In the genomic region with DNA sequence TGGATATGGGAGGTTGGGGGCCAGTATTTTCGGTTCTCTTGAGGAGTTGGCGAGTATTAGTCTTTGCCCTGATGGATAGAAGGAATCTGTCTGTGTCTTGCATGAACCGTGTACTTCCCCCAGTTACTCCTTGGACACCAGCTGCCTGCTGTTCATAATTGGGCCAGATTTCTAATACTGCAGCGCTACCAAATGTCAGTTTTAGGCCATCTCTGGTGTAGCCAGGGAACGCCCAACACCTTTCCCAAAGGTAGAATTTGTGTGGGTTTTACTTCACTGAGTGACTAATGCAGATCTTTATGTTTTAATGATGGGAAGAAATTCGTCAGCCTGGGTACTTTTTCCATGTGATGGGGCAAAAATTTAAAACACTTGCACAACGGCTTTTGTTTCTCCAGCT, we compare ENCODE assay signal across 12 cellular contexts. TPM values are rescaled to one million over a fixed set of nuclear protein-coding genes. Genes with fewer than 3 reads are reported as not detected.
DNase-seq lines count a peak whose midpoint lies in the region; ATAC-seq, FAIRE-seq and TF ChIP-seq lines count a peak whose summit lies in the region.
"Had no signal": no experiment of that assay in that cellular context is flagged by ENCODE, and none has a peak within 500 bp of the region (broad histone marks: within the 10 kb centered on the region; RNA-seq: fewer than 3 reads in every experiment).

No MANE protein-coding gene starts in this region.

- peaks cover 72% of the 10 kb centered on the region for H4K20me1 ChIP-seq in HepG2 (ENCODE audit: insufficient read depth, low read length)

- no peaks in the 10 kb centered on the region for H3K27me3 ChIP-seq in ascending aorta
- no peaks in the 10 kb centered on the region for H3K27me3 ChIP-seq in HepG2 (ENCODE audit: control insufficient read depth in 1 of 2, insufficient read depth in 2 of 2, low read length in 2 of 2)
- H3K27me3 ChIP-seq in thyroid gland, result no peaks in the 10 kb centered on the region
- H3K27me3 ChIP-seq: brain microvascular endothelial cell had no signal

- H3K9me3 ChIP-seq in ascending aorta (no peaks in the 10 kb centered on the region), HepG2 (ENCODE audit: low read length) (no peaks in the 10 kb centered on the region), thyroid gland (no peaks in the 10 kb centered on the region)

- no peak overlapping the region for H2AFZ ChIP-seq in HepG2 (ENCODE audit: low read length)

- no peak for TF ChIP-seq POLR2A in HepG2 (IDR thresholded peaks at IDR 0.05; ENCODE audit: insufficient read depth in 1 of 2, low read depth in 2 of 2, low read length in 2 of 2)
- no peak for TF ChIP-seq POLR2A in thyroid gland (IDR thresholded peaks at IDR 0.05)

- H3K4me1 ChIP-seq in ascending aorta, result peaks cover 0 to 36% of the 10 kb centered on the region in 2 donors
- peaks cover 87% of the 10 kb centered on the region for H3K4me1 ChIP-seq in HepG2 (ENCODE audit: insufficient read depth, low read length)
- peaks cover 55 to 77% of the 10 kb centered on the region in 2 donors for H3K4me1 ChIP-seq in thyroid gland

- CTCF ChIA-PET in activated CD4-positive, alpha-beta T cell treated with anti-CD3 and anti-CD28 coated beads for 36 hours (lab: Charles Lee), result interaction anchor here (0.6 to 1.7 kb wide), 3 partner anchors 10 to 53 kb away, joined by 3 to 4 read pairs (median 3); no protein-coding TSS in a partner anchor
- CTCF ChIA-PET in HepG2 (lab: Yijun Ruan, JAX; ENCODE audit: low intra/inter-chr PET ratio, low total read pairs), result no interaction called here

- peaks cover 95% of the 10 kb centered on the region for H3K79me2 ChIP-seq in HepG2 (ENCODE audit: insufficient read depth, low read length)

- 87% methylated on average over 7 of the region's 7 CpGs for WGBS in HepG2 (ENCODE audit: low lambda C conversion rate)
- 72 to 74% methylated on average over 6 to 7 of the region's 7 CpGs for WGBS in thyroid gland, 2 donors

- no peaks in the 10 kb centered on the region for H3K36me3 ChIP-seq in ascending aorta
- H3K36me3 ChIP-seq in HepG2 (replicated peaks in 1 of 2; ENCODE audit: control insufficient read depth in 1 of 2, insufficient read depth in 2 of 2, low read length in 2 of 2), result no peaks in the 10 kb centered on the region; a peak in 3 of 5 replicates
- no peaks in the 10 kb centered on the region for H3K36me3 ChIP-seq in thyroid gland

- no peaks in the 10 kb centered on the region for H3K36me3 Mint-ChIP-seq in activated CD4-positive, alpha-beta T cell treated with anti-CD3 and anti-CD28 coated beads for 36 hours (ENCODE audit: low read depth)

- TF ChIP-seq CTCF in ascending aorta (IDR thresholded peaks at IDR 0.05), result no peak
- TF ChIP-seq CTCF in HepG2 (CRISPR knock-in tag; IDR thresholded peaks at IDR 0.05), result no peak
- TF ChIP-seq CTCF in thyroid gland (IDR thresholded peaks at IDR 0.05), result no peak

- no peak for DNase-seq in activated CD4-positive, alpha-beta T cell treated with anti-CD3 and anti-CD28 coated beads for 36 hours
- no peak for DNase-seq in activated CD4-positive, alpha-beta T cell treated with anti-CD3 and anti-CD28 coated beads, Interleukin-2, amount 50 U/mL, for 4 hours
- no peak for DNase-seq in ascending aorta (ENCODE audit: low spot score in 2 of 2)
- DNase-seq in HepG2 (ENCODE audit: low spot score), result no peak
- no peak for DNase-seq in thyroid gland
- DNase-seq in posterior cingulate gyrus, result no peak
- DNase-seq in DMS114 treated with DMSO at 0.1 percent for 48 hours (lab: John Stamatoyannopoulos, UW; ENCODE audit: unreplicated experiment), result no peak
- DNase-seq: brain microvascular endothelial cell, H7, Karpas-422 had no signal

- in situ Hi-C loops in HepG2 (cut with HindIII; ENCODE audit: extremely low pct_ligation_motif_present, low pct_unique_long_range_greater_than_20kb), result no loop called here

- H3K9me3 Mint-ChIP-seq in activated CD4-positive, alpha-beta T cell treated with anti-CD3 and anti-CD28 coated beads for 36 hours (ENCODE audit: low read depth), result no peaks in the 10 kb centered on the region
- H3K9me3 Mint-ChIP-seq: T-helper 1 cell treated with Interleukin-12 subunit alpha and Interleukin-12 subunit beta and Interleukin-4 antibody, amounts not matched to agents 30 μg/mL and 1 μg/mL, for 36 hours had no signal

- H3K27me3 Mint-ChIP-seq in activated CD4-positive, alpha-beta T cell treated with anti-CD3 and anti-CD28 coated beads for 36 hours, result no peaks in the 10 kb centered on the region

- H3K27ac ChIP-seq in ascending aorta (peak overlapping the region; percentile 63 to 81), HepG2 (ENCODE audit: extremely low read length, insufficient read depth, low read length) (peak overlapping the region; percentile 24), thyroid gland (peak overlapping the region; percentile 74 to 97 (median 93))

- TF ChIP-seq RAD21 in HepG2 (CRISPR knock-in tag; IDR thresholded peaks at IDR 0.05), result no peak

- BruUV-seq in HepG2 (replicated peaks; lab: Mats Ljungman, UMichigan), result no TSS peak

- no peak overlapping the region for H3K27ac Mint-ChIP-seq in activated CD4-positive, alpha-beta T cell treated with anti-CD3 and anti-CD28 coated beads for 36 hours
- H3K27ac Mint-ChIP-seq: T-helper 1 cell treated with Interleukin-12 subunit alpha and Interleukin-12 subunit beta and Interleukin-4 antibody, amounts not matched to agents 30 μg/mL and 1 μg/mL, for 36 hours had no signal

- peaks cover 53% of the 10 kb centered on the region for H3K4me1 Mint-ChIP-seq in activated CD4-positive, alpha-beta T cell treated with anti-CD3 and anti-CD28 coated beads for 36 hours

- H3K4me2 ChIP-seq in HepG2 (ENCODE audit: low read depth, low read length), result no peak overlapping the region

- no peak overlapping the region for H3K4me3 Mint-ChIP-seq in activated CD4-positive, alpha-beta T cell treated with anti-CD3 and anti-CD28 coated beads for 36 hours
- H3K4me3 Mint-ChIP-seq: T-helper 1 cell treated with Interleukin-12 subunit alpha and Interleukin-12 subunit beta and Interleukin-4 antibody, amounts not matched to agents 30 μg/mL and 1 μg/mL, for 36 hours had no signal

- H3K4me3 ChIP-seq in ascending aorta (peak overlapping the region in 1 of 2 donors; percentile 34), HepG2 (replicated peaks in 1 of 3; ENCODE audit: insufficient read depth in 1 of 3, low read depth in 2 of 3, low read length in 3 of 3) (no peak overlapping the region), thyroid gland (replicated peaks in 1 of 3) (no peak overlapping the region)

- FAIRE-seq in HepG2 (lab: Jason Lieb, UNC), result no peak

- TF ChIP-seq EP300 in HepG2 (IDR thresholded peaks at IDR 0.05; ENCODE audit: low read depth in 2 of 2, low read length in 2 of 2) (no peak), HepG2 (CRISPR knock-in tag; IDR thresholded peaks at IDR 0.05; ENCODE audit: borderline replicate concordance) (no peak)

- peak; percentile 25 for ATAC-seq in activated CD4-positive, alpha-beta T cell treated with anti-CD3 and anti-CD28 coated beads for 36 hours
- ATAC-seq in HepG2, result no peak
- ATAC-seq in GM19395 (IDR thresholded peaks at IDR 0.05; ENCODE audit: unreplicated experiment), result no peak

- POLR2A ChIA-PET in activated CD4-positive, alpha-beta T cell treated with anti-CD3 and anti-CD28 coated beads for 36 hours (lab: Charles Lee), result interaction anchor here (0.6 kb wide), 1 partner anchor 50 kb away, joined by 3 read pairs; no protein-coding TSS in a partner anchor
- POLR2A ChIA-PET in HepG2 (lab: Yijun Ruan, JAX), result interaction anchor here (2.6 kb wide), 1 partner anchor 33 kb away, joined by 10 read pairs; no protein-coding TSS in a partner anchor

- intact Hi-C loops in activated CD4-positive, alpha-beta T cell treated with anti-CD3 and anti-CD28 coated beads for 36 hours (cut with DNase I, micrococcal nuclease), result loop anchor here in 1 of 2 experiments (2.0 kb wide), 1 partner anchor 70 kb away; no protein-coding TSS in a partner anchor
- intact Hi-C loops in ascending aorta (cut with DNase I) (no loop called here), HepG2 (cut with micrococcal nuclease; ENCODE audit: unreplicated experiment) (no loop called here), thyroid gland (cut with DNase I) (no loop called here), posterior cingulate gyrus (cut with DNase I) (no loop called here)

- H3K9ac ChIP-seq in HepG2 (ENCODE audit: insufficient read depth, low read depth, low read length), result no peak overlapping the region

TF ChIP-seq in HepG2, 621 proteins besides CTCF, POLR2A, EP300 and RAD21 (continues in another document):
- no peak for TF ChIP-seq ZFP1 (CRISPR knock-in tag; IDR thresholded peaks at IDR 0.05)

RNA-seq across cellular contexts. Expression of gene FLNB, which starts 18.4 kb away (rescaled TPM):
- 10 to 100 TPM; 25.4 to 29.1 TPM for total RNA-seq in activated CD4-positive, alpha-beta T cell treated with anti-CD3 and anti-CD28 coated beads for 36 hours
- total RNA-seq in ascending aorta (144 TPM), HepG2 (2016; rRNA removed; fragmentation: Illumina TruSeq; extraction: Trizol) (48.8 and 130 TPM in 2 replicates), thyroid gland (100 to 1,000 TPM; 164 to 258 (median 242) TPM)
- total RNA-seq in HepG2 (2016; cell fraction: cytosol; rRNA removed; fragmentation: Illumina TruSeq; extraction: Trizol; ENCODE audit: low read depth), result 13.1 and 13.3 TPM in 2 replicates
- total RNA-seq in HepG2 (2016; cell fraction: insoluble cytoplasmic fraction; rRNA removed; fragmentation: Illumina TruSeq; extraction: Trizol), result 39.2 and 136 TPM in 2 replicates
- total RNA-seq in HepG2 (2016; cell fraction: membrane; rRNA removed; fragmentation: Illumina TruSeq; extraction: Trizol), result 18.9 and 22.5 TPM in 2 replicates
- total RNA-seq in HepG2 (2016; cell fraction: nucleus; rRNA removed; fragmentation: Illumina TruSeq; extraction: Trizol), result 211 and 228 TPM in 2 replicates
- 106 and 126 TPM in 2 replicates for polyA plus RNA-seq in HepG2 (2011; rRNA removed)
- 92.4 and 98.4 TPM in 2 replicates for polyA plus RNA-seq in HepG2 (2011; cell fraction: cytosol; rRNA removed)
- 739 and 796 TPM in 2 replicates for polyA plus RNA-seq in HepG2 (2011; cell fraction: nucleus; rRNA removed)
- 198 and 216 TPM in 2 replicates for polyA plus RNA-seq in HepG2 (2012)
- polyA plus RNA-seq in HepG2 (2016; cell fraction: cytosol; fragmentation: Illumina TruSeq; extraction: Trizol; ENCODE audit: low read depth), result 8.9 and 9.6 TPM in 2 replicates
- polyA plus RNA-seq in HepG2 (2016; cell fraction: insoluble cytoplasmic fraction; fragmentation: Illumina TruSeq; extraction: Trizol; ENCODE audit: low read depth), result 41.9 and 44.7 TPM in 2 replicates
- 15.4 and 16.3 TPM in 2 replicates for polyA plus RNA-seq in HepG2 (2016; cell fraction: membrane; fragmentation: Illumina TruSeq; extraction: Trizol; ENCODE audit: low read depth)
- 270 and 279 TPM in 2 replicates for polyA plus RNA-seq in HepG2 (2016; cell fraction: nucleus; fragmentation: Illumina TruSeq; extraction: Trizol; ENCODE audit: insufficient read depth, low read depth)
- 277 and 558 TPM in 2 replicates for polyA minus RNA-seq in HepG2 (2011; rRNA and poly(A)+ RNA removed; ENCODE audit: low replicate concordance)
- polyA minus RNA-seq in HepG2 (2011; cell fraction: cytosol; rRNA and poly(A)+ RNA removed), result 259 and 274 TPM in 2 replicates
- 831 and 1,056 TPM in 2 replicates for polyA minus RNA-seq in HepG2 (2011; cell fraction: nucleus; rRNA and poly(A)+ RNA removed)

Comparison
In these comparisons a context has a peak if more than half of its experiments do, and no peak if none do; other contexts are left out.
1. H3K27ac ChIP-seq: peak in every context shown above with its lines; median percentile 93 in thyroid gland; 72 in ascending aorta; 24 in HepG2.